Comparison of ENCODE assay signal across 19 cellular contexts in genomic region chr18:30775629-30776028, GRCh38.
DNase-seq lines count a peak whose midpoint lies in the region; ATAC-seq, FAIRE-seq and TF ChIP-seq lines count a peak whose summit lies in the region.
"Had no signal": no experiment of that assay in that cellular context is flagged by ENCODE, and none has a peak within 500 bp of the region (broad histone marks: within the 10 kb centered on the region; RNA-seq: fewer than 3 reads in every experiment).

No MANE protein-coding gene starts in this region.

- TF ChIP-seq CTCF in MM.1S (IDR thresholded peaks at IDR 0.05; ENCODE audit: low read length) = no peak
- no peak for TF ChIP-seq CTCF in K562 (IDR thresholded peaks at IDR 0.05 in 2 of 3, conservative IDR thresholded peaks at IDR 0.05 in 1 of 3; ENCODE audit: insufficient read depth in 2 of 3, low read depth in 1 of 3, low read length in 3 of 3)
- TF ChIP-seq CTCF in neural progenitor cell (IDR thresholded peaks at IDR 0.05) = no peak

- H3K4me2 ChIP-seq in MM.1S (ENCODE audit: low read depth, low read length) (no peak overlapping the region), K562 (ENCODE audit: insufficient read depth, low read length) (no peak overlapping the region), neural progenitor cell (no peak overlapping the region)
- H3K4me2 ChIP-seq: KMS-11 had no signal

- H3K79me2 ChIP-seq in MM.1S (ENCODE audit: low read length) = no peaks in the 10 kb centered on the region
- H3K79me2 ChIP-seq in K562 (ENCODE audit: control insufficient read depth, insufficient read depth, low read length) = no peaks in the 10 kb centered on the region
- H3K79me2 ChIP-seq in neural progenitor cell (ENCODE audit: low read depth) = no peaks in the 10 kb centered on the region

- H4K20me1 ChIP-seq in MM.1S (ENCODE audit: insufficient read depth, low read length) = no peaks in the 10 kb centered on the region
- H4K20me1 ChIP-seq in K562 (replicated peaks; ENCODE audit: control insufficient read depth, insufficient read depth, low read length) = no peaks in the 10 kb centered on the region
- no peaks in the 10 kb centered on the region for H4K20me1 ChIP-seq in neural progenitor cell (ENCODE audit: low read depth)

- ATAC-seq in K562 = no peak
- no peak for ATAC-seq in GM19397 (IDR thresholded peaks at IDR 0.05; ENCODE audit: unreplicated experiment)

- H3K27ac ChIP-seq in MM.1S (ENCODE audit: low read length) (no peak overlapping the region), K562 (ENCODE audit: extremely low read depth, low read depth, low read length) (no peak overlapping the region), neural progenitor cell (no peak overlapping the region)
- H3K27ac ChIP-seq: C4-2B, KMS-11 had no signal

- no TSS peak for BruUV-seq in K562 (replicated peaks; lab: Mats Ljungman, UMichigan)

- H3K4me3 ChIP-seq in MM.1S (ENCODE audit: low read length) (no peak overlapping the region), K562 (no peak overlapping the region), neural progenitor cell (no peak overlapping the region)

- H3K9me3 Mint-ChIP-seq in neural progenitor cell = peaks cover under 1% of the 10 kb centered on the region

- FAIRE-seq in K562 (lab: Jason Lieb, UNC) (no peak), H54 (lab: Jason Lieb, UNC) (no peak)
- FAIRE-seq: A204.1, D721Med, G401.6, GM12891, GM19239 had no signal

- in situ Hi-C loops in K562 (cut with MboI) = no loop called here

- H2AFZ ChIP-seq in MM.1S (ENCODE audit: low read length) = no peak overlapping the region
- H2AFZ ChIP-seq in K562 (ENCODE audit: low read depth, low read length) = no peak overlapping the region
- H2AFZ ChIP-seq in neural progenitor cell (replicated peaks) = no peak overlapping the region

- POLR2A ChIA-PET in K562 (lab: Yijun Ruan, JAX) = no interaction called here

- H3K36me3 ChIP-seq in MM.1S (replicated peaks; ENCODE audit: insufficient read depth, low read length) (no peaks in the 10 kb centered on the region), K562 (ENCODE audit: control insufficient read depth, insufficient read depth, low read length) (no peaks in the 10 kb centered on the region), neural progenitor cell (peaks cover 6% of the 10 kb centered on the region)
- H3K36me3 ChIP-seq: BE2C had no signal

- no peak overlapping the region for H3K9ac ChIP-seq in MM.1S (ENCODE audit: low read length)
- no peak overlapping the region for H3K9ac ChIP-seq in K562 (ENCODE audit: insufficient read depth in 1 of 2, low read depth in 2 of 2, low read length in 2 of 2)
- no peak overlapping the region for H3K9ac ChIP-seq in neural progenitor cell
- H3K9ac ChIP-seq: KMS-11 had no signal

- CTCF ChIA-PET in K562 (lab: Yijun Ruan, JAX; ENCODE audit: low intra/inter-chr PET ratio) = no interaction called here

- no peak overlapping the region for H3K27ac Mint-ChIP-seq in neural progenitor cell
- H3K27ac Mint-ChIP-seq: CD4-positive, alpha-beta T cell had no signal

- H3K4me3 Mint-ChIP-seq in neural progenitor cell = no peak overlapping the region
- H3K4me3 Mint-ChIP-seq: CD4-positive, alpha-beta T cell had no signal

- no peaks in the 10 kb centered on the region for H3K4me1 Mint-ChIP-seq in neural progenitor cell

- H3K9me2 ChIP-seq in MM.1S (replicated peaks; ENCODE audit: insufficient read depth, low read length) = no peaks in the 10 kb centered on the region

- no peaks in the 10 kb centered on the region for H3K36me3 Mint-ChIP-seq in neural progenitor cell

- TF ChIP-seq RAD21 in K562 (CRISPR knock-in tag; conservative IDR thresholded peaks at IDR 0.05 in 1 of 2, IDR thresholded peaks at IDR 0.05 in 1 of 2) = no peak

- TF ChIP-seq EP300 in K562 (IDR thresholded peaks at IDR 0.05; ENCODE audit: low read length) = no peak

- DNase-seq in MM.1S (peak; percentile 43), K562 (ENCODE audit: extremely low read depth in 1 of 4, low spot score in 3 of 4) (no peak), iPS DF 4.7 (ENCODE audit: extremely low read depth, low spot score) (peak; percentile 25), neural progenitor cell (ENCODE audit: low spot score) (peak; percentile 3), SK-N-DZ (ENCODE audit: low spot score) (no peak), H54 (ENCODE audit: insufficient read length, low spot score) (no peak)
- DNase-seq: ACHN; BE2C; Caco-2; CD4-positive, alpha-beta T cell; HCEC 1CT had no signal

- H3K27me3 Mint-ChIP-seq in neural progenitor cell (ENCODE audit: insufficient read depth, low read depth) = peaks cover 2% of the 10 kb centered on the region
- H3K27me3 Mint-ChIP-seq: CD4-positive, alpha-beta T cell had no signal

- TF ChIP-seq POLR2A in K562 (conservative IDR thresholded peaks at IDR 0.05) = no peak
- no peak for TF ChIP-seq POLR2A in H54 (IDR thresholded peaks at IDR 0.05; ENCODE audit: low read depth, low read length)

- no peaks in the 10 kb centered on the region for H3K9me1 ChIP-seq in K562 (ENCODE audit: control insufficient read depth, insufficient read depth, low read length)

- no peaks in the 10 kb centered on the region for H3K27me3 ChIP-seq in MM.1S (replicated peaks; ENCODE audit: insufficient read depth, low read length)
- H3K27me3 ChIP-seq in K562 (ENCODE audit: control insufficient read depth in 2 of 2, insufficient read depth in 2 of 2, low read length in 2 of 2) = no peaks in the 10 kb centered on the region
- no peaks in the 10 kb centered on the region for H3K27me3 ChIP-seq in neural progenitor cell
- H3K27me3 ChIP-seq: BE2C had no signal

- H3K9me3 ChIP-seq in MM.1S (replicated peaks; ENCODE audit: insufficient read depth, low read length) = no peaks in the 10 kb centered on the region
- no peaks in the 10 kb centered on the region; the same call in 1 of the 2 replicates for H3K9me3 ChIP-seq in K562 (replicated peaks; ENCODE audit: control insufficient read depth, insufficient read depth, low read depth, low read length)
- H3K9me3 ChIP-seq in neural progenitor cell (ENCODE audit: low read depth) = peaks cover 22% of the 10 kb centered on the region
- H3K9me3 ChIP-seq: BE2C, Caco-2 had no signal

- intact Hi-C loops in K562 (cut with micrococcal nuclease) = no loop called here

- peaks cover 20% of the 10 kb centered on the region for H3K4me1 ChIP-seq in MM.1S (ENCODE audit: low read length)
- H3K4me1 ChIP-seq in K562 (replicated peaks in 1 of 2; ENCODE audit: control insufficient read depth in 2 of 2, insufficient read depth in 2 of 2, low read length in 2 of 2) = no peaks in the 10 kb centered on the region
- no peaks in the 10 kb centered on the region for H3K4me1 ChIP-seq in neural progenitor cell
- H3K4me1 ChIP-seq: BE2C, Caco-2 had no signal

- peaks cover 3% of the 10 kb centered on the region; the same call in 1 of the 2 replicates for H3F3A ChIP-seq in MM.1S (ENCODE audit: insufficient read depth, low read length)
- H3F3A ChIP-seq in neural progenitor cell (ENCODE audit: low read depth) = no peaks in the 10 kb centered on the region

TF ChIP-seq in K562, 482 proteins besides CTCF, POLR2A, EP300 and RAD21 (continues in another document):
- TF ChIP-seq ZNF436 (CRISPR knock-in tag; IDR thresholded peaks at IDR 0.05) = no peak
- peak; percentile 26; the same call in 1 of the 2 replicates for TF ChIP-seq CBFA2T3 (IDR thresholded peaks at IDR 0.05)
- no peak for TF ChIP-seq TEAD1 (CRISPR knock-in tag; IDR thresholded peaks at IDR 0.05)

Comparison
In these comparisons a context has a peak if more than half of its experiments do, and no peak if none do; other contexts are left out.
1. DNase-seq: peak in MM.1S (single experiment), iPS DF 4.7 (single experiment) and neural progenitor cell (single experiment); none in K562 (0 of 4), SK-N-DZ (single experiment) and H54 (single experiment).